10 cellular contexts compared by ENCODE assay signal in the genomic region with DNA sequence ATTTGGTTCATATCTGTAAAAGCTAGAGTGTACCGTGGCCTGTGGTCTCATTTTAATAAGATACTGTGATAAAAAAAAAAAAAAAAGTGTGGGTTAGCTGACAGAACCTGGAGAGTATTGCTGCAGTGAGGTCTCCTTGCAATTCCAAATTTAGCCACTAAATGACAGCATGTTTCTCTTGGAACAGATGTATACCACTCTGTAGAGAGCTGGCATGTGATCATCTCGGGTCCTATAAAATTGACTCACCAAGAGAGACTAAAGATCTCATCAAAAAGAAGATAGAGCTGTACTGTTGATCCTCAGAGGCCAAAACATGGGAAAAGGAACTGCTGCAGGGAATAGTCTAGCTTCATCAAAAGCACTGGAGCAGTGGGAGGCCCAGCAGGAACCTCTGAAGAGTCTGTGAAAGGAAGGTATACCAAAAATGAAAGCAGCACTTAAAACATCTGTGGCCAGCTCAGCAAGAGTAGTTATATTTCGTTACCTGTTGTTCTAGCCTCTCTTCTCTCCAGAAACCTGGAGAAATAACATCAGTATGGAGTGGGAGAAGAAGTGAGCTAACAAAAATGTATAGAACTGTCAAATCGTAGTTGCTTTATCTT.
DNase-seq lines count a peak whose midpoint lies in the region; ATAC-seq lines count a peak whose summit lies in the region.
"Had no signal": no experiment of that assay in that cellular context is flagged by ENCODE, and none has a peak within 500 bp of the region (broad histone marks: within the 10 kb centered on the region; RNA-seq: fewer than 3 reads in every experiment).

No MANE protein-coding gene starts in this region.

- in situ Hi-C loops in G401 (cut with HindIII; ENCODE audit: low sequenced_read_pairs), result no loop called here

- DNase-seq in A172 (ENCODE audit: low spot score), result peak; percentile 63
- DNase-seq in NCI-H460 (ENCODE audit: extremely low read depth, low read depth), result peak; percentile 17
- DNase-seq in fibroblast of gingiva (ENCODE audit: low read depth), result peak; percentile 7
- no peak for DNase-seq in HuH-7 (ENCODE audit: low spot score)
- no peak for DNase-seq in G401 (ENCODE audit: low spot score)
- DNase-seq in activated T-cell treated with anti-CD3 and anti-CD28 coated beads, Interleukin-2, amount 50 U/mL, for 1 hour, result no peak
- no peak for DNase-seq in anterior cingulate cortex (lab: John Stamatoyannopoulos, UW)
- DNase-seq: CD8-positive, alpha-beta T cell; stimulated activated CD4-positive, alpha-beta T cell treated with anti-CD3 and anti-CD28 coated beads, Interleukin-1b, Interleukin-23, amount 100 ng/mL, for 48 hours had no signal

- peak; percentile 86 for ATAC-seq in GM19463 (IDR thresholded peaks at IDR 0.05; ENCODE audit: unreplicated experiment)
- ATAC-seq: CD8-positive, alpha-beta T cell had no signal

Comparison
In these comparisons a context has a peak if more than half of its experiments do, and no peak if none do; other contexts are left out.
1. DNase-seq: peak in A172 (single experiment), NCI-H460 (single experiment) and fibroblast of gingiva (single experiment); none in HuH-7 (single experiment), G401 (single experiment), activated T-cell treated with anti-CD3 and anti-CD28 coated beads, Interleukin-2, amount 50 U/mL, for 1 hour (single experiment) and anterior cingulate cortex (0 of 58).